In the genomic region with DNA sequence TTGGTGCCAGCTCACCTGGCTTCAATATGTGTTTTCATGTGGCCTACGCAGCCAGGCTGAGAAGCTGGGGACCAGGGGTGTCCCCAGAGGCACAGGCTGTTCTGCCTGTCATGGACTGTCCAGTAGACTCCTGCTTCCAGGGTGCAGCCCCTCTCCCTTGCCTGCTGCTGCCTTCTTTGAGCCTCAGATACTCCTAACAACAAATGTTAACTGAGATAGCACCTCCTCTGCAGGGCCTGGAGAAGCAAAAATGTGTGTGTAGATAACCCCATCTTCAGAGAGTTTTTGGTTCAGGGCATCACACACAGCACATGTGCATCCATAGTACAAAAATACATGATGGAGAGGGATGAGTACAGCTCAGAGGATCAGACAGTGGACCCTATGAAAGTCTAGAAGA, we compare ENCODE assay signal across 11 cellular contexts. TPM values are rescaled to one million over a fixed set of nuclear protein-coding genes. Genes with fewer than 3 reads are reported as not detected.
A peak's percentile ranks its signal among the peaks of the same experiment; 100 is the strongest.
DNase-seq lines count a peak whose midpoint lies in the region; ATAC-seq, FAIRE-seq and TF ChIP-seq lines count a peak whose summit lies in the region.
"Had no signal": no experiment of that assay in that cellular context is flagged by ENCODE, and none has a peak within 500 bp of the region (broad histone marks: within the 10 kb centered on the region; RNA-seq: fewer than 3 reads in every experiment).

No MANE protein-coding gene starts in this region.

- peak overlapping the region; percentile 3 for H4K5ac ChIP-seq in IMR-90 (ENCODE audit: low read depth, low read length)
- no peak overlapping the region for H4K5ac ChIP-seq in H9 (ENCODE audit: insufficient read length, low read depth, low read length)

- H3K23ac ChIP-seq in IMR-90 (ENCODE audit: low read depth, low read length) = peak overlapping the region; percentile 60; the same call in 1 of the 2 replicates
- no peak overlapping the region for H3K23ac ChIP-seq in H9 (ENCODE audit: insufficient read length, low read depth, low read length)

- no peaks in the 10 kb centered on the region for H3K23me2 ChIP-seq in H9 (ENCODE audit: insufficient read length, low read depth, low read length, poor library complexity, severe bottlenecking)

- H3K27ac ChIP-seq in IMR-90 (ENCODE audit: insufficient read depth, low read length) (peak overlapping the region; percentile 39), GM12878 (ENCODE audit: control insufficient read depth, insufficient read depth) (peak overlapping the region; percentile 2), osteoblast (ENCODE audit: low read depth, low read length) (peak overlapping the region; percentile 49), right cardiac atrium (ENCODE audit: low read length) (no peak overlapping the region), H9 (ENCODE audit: insufficient read length, low read depth, low read length) (no peak overlapping the region)
- H3K27ac ChIP-seq: ovary had no signal

- WGBS in IMR-90 (ENCODE audit: extremely low coverage in 2 of 2, insufficient read length in 1 of 2), 2 experiments = 100% methylated on average over 1 of the region's 1 CpG; no CpG with 5 or more reads in 1 of the 2 experiments
- 50% methylated on average over 1 of the region's 1 CpG for whole genome bisulfite sequencing in GM12878 (ENCODE audit: insufficient coverage, insufficient replicate concordance, low lambda C conversion rate, missing lambda C conversion rate)
- 100% methylated on average over 1 of the region's 1 CpG for WGBS in right cardiac atrium
- WGBS in H9 (ENCODE audit: extremely low coverage, insufficient read length, low lambda C conversion rate) = no CpG with 5 or more reads among the region's 1 CpG

- no peaks in the 10 kb centered on the region for H3K36me3 ChIP-seq in IMR-90 (ENCODE audit: control insufficient read depth, insufficient read depth, low read length)
- H3K36me3 ChIP-seq in GM12878 (ENCODE audit: control insufficient read depth in 2 of 2, insufficient read depth in 2 of 2, low read length in 1 of 2) = peaks cover 7 to 21% of the 10 kb centered on the region in 2 experiments; a peak in 3 of 4 replicates
- no peaks in the 10 kb centered on the region for H3K36me3 ChIP-seq in osteoblast (ENCODE audit: insufficient read depth, low read length)
- H3K36me3 ChIP-seq: ovary had no signal

- H3K27me3 ChIP-seq in IMR-90 (ENCODE audit: control insufficient read depth, insufficient read depth, low read length) = no peaks in the 10 kb centered on the region
- no peaks in the 10 kb centered on the region for H3K27me3 ChIP-seq in GM12878 (replicated peaks in 1 of 2; ENCODE audit: control insufficient read depth in 2 of 2, insufficient read depth in 2 of 2, low read length in 1 of 2)
- H3K27me3 ChIP-seq in osteoblast (ENCODE audit: insufficient read depth, low read length) = no peaks in the 10 kb centered on the region
- H3K27me3 ChIP-seq in right cardiac atrium (ENCODE audit: control insufficient read depth, insufficient read depth) = no peaks in the 10 kb centered on the region
- H3K27me3 ChIP-seq in H9 (ENCODE audit: insufficient read depth, low read length) = no peaks in the 10 kb centered on the region
- H3K27me3 ChIP-seq: ovary had no signal

- H3K4me3 Mint-ChIP-seq in CD14-positive monocyte (no peak overlapping the region), H9 (no peak overlapping the region)

- RAD21 ChIA-PET in GM12878 (lab: Charles Lee; ENCODE audit: unreplicated experiment) = interaction anchor here (0.8 to 17.9 kb wide), 12 partner anchors 9 to 340 kb away, joined by 3 to 501 read pairs (median 4); no protein-coding TSS in a partner anchor

- TF ChIP-seq CTCF in CD14-positive monocyte (IDR thresholded peaks at IDR 0.05) = no peak
- TF ChIP-seq CTCF in IMR-90 (conservative IDR thresholded peaks at IDR 0.05; ENCODE audit: low read depth, low read length) = no peak
- TF ChIP-seq CTCF in GM12878 (IDR thresholded peaks at IDR 0.05 in 2 of 3, conservative IDR thresholded peaks at IDR 0.05 in 1 of 3; ENCODE audit: control insufficient read depth in 2 of 3, extremely low read depth in 1 of 3, insufficient read depth in 1 of 3, low read depth in 3 of 3, low read length in 3 of 3) = no peak
- TF ChIP-seq CTCF in osteoblast (IDR thresholded peaks at IDR 0.05; ENCODE audit: extremely low read depth, low read depth, low read length) = no peak
- no peak for TF ChIP-seq CTCF in H9 (conservative IDR thresholded peaks at IDR 0.05)

- H3K14ac ChIP-seq in IMR-90 (replicated peaks; ENCODE audit: low read depth, low read length) (peak overlapping the region; percentile 77), H9 (ENCODE audit: insufficient read depth, low read length) (no peak overlapping the region)

- no peak for TF ChIP-seq EP300 in GM12878 (IDR thresholded peaks at IDR 0.05; ENCODE audit: borderline replicate concordance in 1 of 2, control insufficient read depth in 1 of 2, low read depth in 2 of 2, low read length in 2 of 2)

- dilution Hi-C loops in IMR-90 (cut with HindIII; ENCODE audit: low sequenced_read_pairs, unreplicated experiment) = no loop called here

- H3K79me2 ChIP-seq in GM12878 (ENCODE audit: control insufficient read depth, insufficient read depth, low read length) (peaks cover 98% of the 10 kb centered on the region), osteoblast (ENCODE audit: insufficient read depth, low read length) (peaks cover 67% of the 10 kb centered on the region), H9 (ENCODE audit: insufficient read depth, low read length) (no peaks in the 10 kb centered on the region)

- H3T11ph ChIP-seq in H9 (ENCODE audit: low read length) = no peak overlapping the region

- CTCF ChIA-PET in IMR-90 (lab: Yijun Ruan, JAX) (interaction anchor here (0.9 kb wide), 1 partner anchor 27 kb away, joined by 4 read pairs; no protein-coding TSS in a partner anchor), GM12878 (lab: Yijun Ruan, JAX) (interaction anchor here (1.0 to 12.8 kb wide), 9 partner anchors 9 to 338 kb away, joined by 3 to 187 read pairs (median 7); no protein-coding TSS in a partner anchor)

- H3K27me3 Mint-ChIP-seq in CD14-positive monocyte (ENCODE audit: low read depth in 3 of 3) (no peaks in the 10 kb centered on the region), H9 (ENCODE audit: low read depth) (peaks cover 11% of the 10 kb centered on the region)

- H3K79me1 ChIP-seq in IMR-90 (ENCODE audit: low read depth in 1 of 2, low read length in 2 of 2) = peaks cover 50 to 59% of the 10 kb centered on the region in 2 experiments
- no peaks in the 10 kb centered on the region for H3K79me1 ChIP-seq in H9 (ENCODE audit: insufficient read depth, low read depth, low read length, poor library complexity, severe bottlenecking)

- H4K8ac ChIP-seq in IMR-90 (ENCODE audit: low read depth in 2 of 2, low read length in 2 of 2) (peak overlapping the region; percentile 74 to 75; a peak in 3 of 4 replicates), H9 (replicated peaks; ENCODE audit: insufficient read length, low read depth, low read length) (no peak overlapping the region)

- POLR2A ChIA-PET in IMR-90 (lab: Charles Lee; ENCODE audit: unreplicated experiment) (no interaction called here), GM12878 (lab: Charles Lee) (interaction anchor here (0.5 to 20.5 kb wide), 12 partner anchors 6 to 339 kb away, joined by 3 to 657 read pairs (median 3); no protein-coding TSS in a partner anchor)

- H3K9ac ChIP-seq in IMR-90 (ENCODE audit: low read depth, low read length) (no peak overlapping the region), GM12878 (ENCODE audit: control insufficient read depth, insufficient read depth, low read length) (no peak overlapping the region; the same call in 1 of the 2 replicates), H9 (ENCODE audit: extremely low read depth, insufficient read length, low read length) (no peak overlapping the region)

- FAIRE-seq in GM12878 (lab: Jason Lieb, UNC) = no peak
- FAIRE-seq: urothelium cell line had no signal

- TF ChIP-seq RAD21 in IMR-90 (IDR thresholded peaks at IDR 0.05; ENCODE audit: low read length) = no peak
- no peak for TF ChIP-seq RAD21 in GM12878 (IDR thresholded peaks at IDR 0.05; ENCODE audit: insufficient read depth, low read depth, low read length)

- BruUV-seq in IMR-90 (replicated peaks; lab: Mats Ljungman, UMichigan) = no TSS peak
- BruUV-seq in GM12878 (replicated peaks; lab: Mats Ljungman, UMichigan) = no TSS peak

- H2BK20ac ChIP-seq in IMR-90 (ENCODE audit: low read depth, low read length) (peak overlapping the region; percentile 45), H9 (ENCODE audit: low read depth, low read length, poor library complexity, severe bottlenecking) (no peak overlapping the region)

- H3K27ac Mint-ChIP-seq in CD14-positive monocyte (peak overlapping the region in 5 of 7 donors; percentile 3 to 82 (median 50)), H9 (no peak overlapping the region)

- H3K4me1 Mint-ChIP-seq in CD14-positive monocyte (peaks cover 93% of the 10 kb centered on the region), H9 (peaks cover 54 to 59% of the 10 kb centered on the region in 2 experiments)

- SMC1A ChIA-PET in GM12878 (lab: Charles Lee; ENCODE audit: uncharacterized antibody, unreplicated experiment) = interaction anchor here (0.6 to 34.8 kb wide), 18 partner anchors 1 to 123 kb away, joined by 3 to 1117 read pairs (median 4); a partner anchor contains a TSS

- H3K4me1 ChIP-seq in IMR-90 (ENCODE audit: control insufficient read depth, insufficient read depth, low read length) (peaks cover 25% of the 10 kb centered on the region), GM12878 (ENCODE audit: control insufficient read depth, insufficient read depth, low read length) (peaks cover 52% of the 10 kb centered on the region), osteoblast (ENCODE audit: insufficient read depth, low read length) (peaks cover 36% of the 10 kb centered on the region), right cardiac atrium (ENCODE audit: control insufficient read depth, insufficient read depth, low read length) (peaks cover 1% of the 10 kb centered on the region), H9 (ENCODE audit: insufficient read depth, low read length) (peaks cover 11% of the 10 kb centered on the region; the same call in 1 of the 2 replicates)

- no peaks in the 10 kb centered on the region for H3K9me3 Mint-ChIP-seq in CD14-positive monocyte
- no peaks in the 10 kb centered on the region; a peak in 1 of 5 replicates for H3K9me3 Mint-ChIP-seq in H9

- peaks cover 8% of the 10 kb centered on the region for H3K9me1 ChIP-seq in IMR-90 (ENCODE audit: insufficient read depth, low read length)

- intact Hi-C loops in CD14-positive monocyte (cut with micrococcal nuclease) (no loop called here), IMR-90 (cut with micrococcal nuclease) (no loop called here), GM12878 (cut with micrococcal nuclease; ENCODE audit: unreplicated experiment) (no loop called here), right cardiac atrium (cut with DNase I) (no loop called here)

- no peak overlapping the region for H2BK12ac ChIP-seq in H9 (ENCODE audit: insufficient read length, low read depth, low read length)

- H2BK120ac ChIP-seq in IMR-90 (ENCODE audit: low read depth, low read length) = peak overlapping the region; percentile 63
- H2BK120ac ChIP-seq in H9 (ENCODE audit: low read depth, low read length, poor library complexity, severe bottlenecking) = no peak overlapping the region

- H2AFZ ChIP-seq in IMR-90 (replicated peaks; ENCODE audit: low read length, poor library complexity) (no peak overlapping the region), GM12878 (ENCODE audit: control insufficient read depth, low read depth, low read length) (no peak overlapping the region), osteoblast (ENCODE audit: low read length) (no peak overlapping the region), H9 (ENCODE audit: low read length) (no peak overlapping the region)

- H3K56ac ChIP-seq in IMR-90 (ENCODE audit: extremely low read depth, insufficient read depth, low read length) (no peak overlapping the region; the same call in 1 of the 2 replicates), H9 (ENCODE audit: insufficient read length, low read depth, low read length) (no peak overlapping the region)

- no peak for TF ChIP-seq POLR2A in IMR-90 (IDR thresholded peaks at IDR 0.05; ENCODE audit: low read depth, low read length)
- no peak for TF ChIP-seq POLR2A in GM12878 (IDR thresholded peaks at IDR 0.05; ENCODE audit: low read depth, low read length)

- H3K4ac ChIP-seq in IMR-90 (ENCODE audit: low read depth, low read length) (peak overlapping the region; percentile 78), H9 (ENCODE audit: low read depth, low read length) (no peak overlapping the region)

- peak overlapping the region; percentile 66 for H4K91ac ChIP-seq in IMR-90 (ENCODE audit: insufficient read depth, low read depth, low read length)
- H4K91ac ChIP-seq in H9 (ENCODE audit: insufficient read length, low read depth, low read length) = no peak overlapping the region

- H4K20me1 ChIP-seq in IMR-90 (ENCODE audit: insufficient read depth, low read length) (no peaks in the 10 kb centered on the region; the same call in 1 of the 2 replicates), GM12878 (ENCODE audit: control insufficient read depth, insufficient read depth) (peaks cover 17% of the 10 kb centered on the region), osteoblast (ENCODE audit: insufficient read depth, low read length) (no peaks in the 10 kb centered on the region), H9 (ENCODE audit: control insufficient read depth, insufficient read depth, insufficient read length) (no peaks in the 10 kb centered on the region)

- ATAC-seq in IMR-90 (ENCODE audit: low read depth) = no peak
- no peak for ATAC-seq in GM12878
- ATAC-seq in right cardiac atrium = no peak

- H2AK5ac ChIP-seq in IMR-90 (ENCODE audit: low read depth, low read length) (peak overlapping the region; percentile 80), H9 (ENCODE audit: insufficient read length, low read length) (no peak overlapping the region)

- no peak overlapping the region for H3K4me3 ChIP-seq in IMR-90 (ENCODE audit: insufficient read depth, low read depth, low read length)
- H3K4me3 ChIP-seq in GM12878 = peak overlapping the region; percentile 96
- no peak overlapping the region for H3K4me3 ChIP-seq in osteoblast (ENCODE audit: insufficient read depth, low read length)
- H3K4me3 ChIP-seq in right cardiac atrium (ENCODE audit: low read length) = no peak overlapping the region
- H3K4me3 ChIP-seq: ovary had no signal

- in situ Hi-C loops in IMR-90 (cut with MboI; ENCODE audit: low sequenced_read_pairs) = no loop called here
- in situ Hi-C loops in GM12878 (cut with MboI) = no loop called here

- DNase-seq in CD14-positive monocyte (ENCODE audit: low spot score) (no peak), IMR-90 (no peak), GM12878 (ENCODE audit: low read depth, low spot score) (no peak), osteoblast (ENCODE audit: insufficient read length, low spot score, missing footprints) (no peak), right cardiac atrium (no peak), H9 (no peak), hepatic stellate cell (ENCODE audit: low spot score) (no peak), SKM-1 (lab: John Stamatoyannopoulos, UW; ENCODE audit: unreplicated experiment) (no peak)
- DNase-seq: NCI-H2081 treated with DMSO at 0.1 percent for 48 hours, ovary had no signal

- peak overlapping the region; percentile 72; the same call in 1 of the 3 replicates for H2BK15ac ChIP-seq in IMR-90 (ENCODE audit: low read depth, low read length)
- H2BK15ac ChIP-seq in H9 (ENCODE audit: low read depth, low read length) = no peak overlapping the region

- H2BK5ac ChIP-seq in IMR-90 (ENCODE audit: low read depth, low read length, poor library complexity, severe bottlenecking) (peak overlapping the region; percentile 31), H9 (ENCODE audit: insufficient read length, low read length) (no peak overlapping the region)

- H3K9me3 ChIP-seq in IMR-90 (ENCODE audit: control insufficient read depth, insufficient read depth, low read length) (no peaks in the 10 kb centered on the region), GM12878 (replicated peaks; ENCODE audit: control insufficient read depth, insufficient read depth, low read length) (no peaks in the 10 kb centered on the region), osteoblast (ENCODE audit: low read depth, low read length) (no peaks in the 10 kb centered on the region), right cardiac atrium (ENCODE audit: control insufficient read depth, low read length) (no peaks in the 10 kb centered on the region), H9 (ENCODE audit: control insufficient read depth, low read depth, low read length) (no peaks in the 10 kb centered on the region)
- H3K9me3 ChIP-seq: ovary had no signal

- H2AK9ac ChIP-seq in IMR-90 (replicated peaks; ENCODE audit: low read depth, low read length, poor library complexity) = peak overlapping the region; percentile 4

- peaks cover 21 to 45% of the 10 kb centered on the region in 2 donors for H3K36me3 Mint-ChIP-seq in CD14-positive monocyte
- peaks cover 2 to 7% (median 4%) of the 10 kb centered on the region in 3 experiments; a peak in 3 of 7 replicates for H3K36me3 Mint-ChIP-seq in H9 (ENCODE audit: insufficient read depth in 1 of 3, low read depth in 3 of 3)

- H3K18ac ChIP-seq in IMR-90 (ENCODE audit: low read depth, low read length) (peak overlapping the region; percentile 83), H9 (ENCODE audit: insufficient read length, low read depth, low read length) (no peak overlapping the region)

- H3K4me2 ChIP-seq in IMR-90 (ENCODE audit: low read depth, low read length) = no peak overlapping the region
- H3K4me2 ChIP-seq in GM12878 (ENCODE audit: control insufficient read depth, insufficient read depth) = peak overlapping the region; percentile 69
- H3K4me2 ChIP-seq in osteoblast (ENCODE audit: insufficient read depth, low read length) = no peak overlapping the region
- no peak overlapping the region for H3K4me2 ChIP-seq in H9 (ENCODE audit: insufficient read depth, insufficient read length, low read length)

RNA-seq across cellular contexts. Expression of a gene that starts 5.9 kb away (rescaled TPM):
- polyA plus RNA-seq in CD14-positive monocyte = 10 to 100 TPM; 47.0 to 55.5 TPM
- 29.9 and 42.5 TPM in 2 replicates for total RNA-seq in IMR-90 (2012; rRNA removed)
- 16.2 and 20.3 TPM in 2 replicates for polyA plus RNA-seq in IMR-90 (2012; rRNA removed)
- polyA plus RNA-seq in IMR-90 (2012; cell fraction: cytosol; rRNA removed) = 2.1 and 6.1 TPM in 2 replicates
- 1.7 and 6.6 TPM in 2 replicates for polyA plus RNA-seq in IMR-90 (2012; cell fraction: nucleus; rRNA removed; ENCODE audit: low replicate concordance)
- 75.1 and 80.9 TPM in 2 replicates for total RNA-seq in GM12878 (2013; cell fraction: nucleolus; rRNA removed)
- total RNA-seq in GM12878 (2014; rRNA removed) = 140 and 157 TPM in 2 replicates
- 178 and 183 TPM in 2 replicates for total RNA-seq in GM12878 (2014; rRNA removed; fragmentation: Illumina TruSeq; extraction: Trizol)
- 116 and 124 TPM in 2 replicates for total RNA-seq in GM12878 (2021)
- 51.5 TPM for polyA plus RNA-seq in GM12878 (2011; ENCODE audit: low read depth)
- 169 and 264 TPM in 2 replicates for polyA plus RNA-seq in GM12878 (2011; rRNA removed)
- 66.2 and 70.2 TPM in 2 replicates for polyA plus RNA-seq in GM12878 (2011; cell fraction: cytosol; rRNA removed)
- 51.6 and 57.2 TPM in 2 replicates for polyA plus RNA-seq in GM12878 (2011; cell fraction: nucleus; rRNA removed)
- polyA plus RNA-seq in GM12878 (2012) = 82.6 and 119 TPM in 2 replicates
- polyA plus RNA-seq in GM12878 (2014; fragmentation: Illumina TruSeq; extraction: Trizol) = 180 and 219 TPM in 2 replicates
- polyA plus RNA-seq in GM12878 (2014; fragmentation: Nextera tagmentation; extraction: Ambion mirVana) = 100 to 1,000 TPM; 217 to 324 TPM
- polyA plus RNA-seq in GM12878 (2014; rRNA removed) = 108 and 144 TPM in 2 replicates
- 100 to 1,000 TPM; 177 to 181 TPM for polyA plus RNA-seq in GM12878 (2016; fragmentation: Nextera tagmentation; extraction: Ambion mirVana)
- polyA minus RNA-seq in GM12878 (2011; rRNA and poly(A)+ RNA removed) = 69.6 and 132 TPM in 2 replicates
- 56.4 and 60.0 TPM in 2 replicates for polyA minus RNA-seq in GM12878 (2011; cell fraction: cytosol; rRNA and poly(A)+ RNA removed)
- 30.6 and 45.0 TPM in 2 replicates for polyA minus RNA-seq in GM12878 (2011; cell fraction: nucleus; rRNA and poly(A)+ RNA removed)
- 23.2 and 26.2 TPM in 2 replicates for total RNA-seq in osteoblast
- total RNA-seq in right cardiac atrium = 1 to 10 TPM; 4.1 to 5.9 (median 4.5) TPM
- 2.7 TPM for polyA plus RNA-seq in right cardiac atrium
- 7.3 and 8.1 TPM in 2 replicates for total RNA-seq in H9 (2021)

Comparison
In these comparisons a context has a peak if more than half of its experiments do, and no peak if none do; other contexts are left out.
1. H3K27ac Mint-ChIP-seq: peak in CD14-positive monocyte (5 of 7); none in H9 (0 of 3).
2. H3K27ac ChIP-seq: peak in IMR-90 (single experiment), GM12878 (single experiment) and osteoblast (single experiment); none in right cardiac atrium (single experiment) and H9 (single experiment).